ENCODE assay signal across 29 cellular contexts in genomic region chr3:15493436-15493835, GRCh38.
"Had no signal": no experiment of that assay in that cellular context is flagged by ENCODE, and none has a peak within 500 bp of the region (broad histone marks: within the 10 kb centered on the region; RNA-seq: fewer than 3 reads in every experiment).

No MANE protein-coding gene starts in this region.

- ATAC-seq: activated naive CD4-positive, alpha-beta T cell treated with anti-CD3 and anti-CD28 coated beads, Interleukin-2, amount 50 U/mL, for 72 hours; activated T-cell treated with anti-CD3 and anti-CD28 coated beads, Interleukin-2, amount 50 U/mL, for 72 hours; body of pancreas; effector memory CD8-positive, alpha-beta T cell; foreskin keratinocyte; gastrocnemius medialis; heart left ventricle; T-cell; WTC11 had no signal

- H3K27ac Mint-ChIP-seq: activated CD4-positive, alpha-beta memory T cell treated with anti-CD3 and anti-CD28 coated beads, Interleukin-2, amount 10 ng/mL, durations not matched to agents 7 days and 5 days; activated CD4-positive, alpha-beta T cell treated with anti-CD3 and anti-CD28 coated beads, Interleukin-2, amount 10 ng/mL, durations not matched to agents 7 days and 5 days; activated naive CD4-positive, alpha-beta T cell treated with anti-CD3 and anti-CD28 coated beads, Interleukin-2, amount 10 ng/mL, durations not matched to agents 7 days and 5 days; activated naive CD4-positive, alpha-beta T cell treated with anti-CD3 and anti-CD28 coated beads, Interleukin-2, amount 50 U/mL, for 72 hours; activated T-cell treated with anti-CD3 and anti-CD28 coated beads, Interleukin-2, amount 50 U/mL, for 72 hours; T-cell; WTC11 had no signal

- H3K36me3 Mint-ChIP-seq: activated naive CD4-positive, alpha-beta T cell treated with anti-CD3 and anti-CD28 coated beads, Interleukin-2, amount 10 ng/mL, durations not matched to agents 7 days and 5 days; activated naive CD4-positive, alpha-beta T cell treated with anti-CD3 and anti-CD28 coated beads, Interleukin-2, amount 50 U/mL, for 72 hours; activated naive CD8-positive, alpha-beta T cell treated with anti-CD3 and anti-CD28 coated beads, Interleukin-2, amount 10 ng/mL, durations not matched to agents 7 days and 5 days; T-cell; WTC11 had no signal

- H3K4me3 Mint-ChIP-seq: activated CD4-positive, alpha-beta memory T cell treated with anti-CD3 and anti-CD28 coated beads, Interleukin-2, amount 10 ng/mL, durations not matched to agents 7 days and 5 days; activated CD4-positive, alpha-beta T cell treated with anti-CD3 and anti-CD28 coated beads, Interleukin-2, amount 10 ng/mL, durations not matched to agents 7 days and 5 days; activated naive CD4-positive, alpha-beta T cell treated with anti-CD3 and anti-CD28 coated beads, Interleukin-2, amount 10 ng/mL, durations not matched to agents 7 days and 5 days; activated naive CD8-positive, alpha-beta T cell treated with anti-CD3 and anti-CD28 coated beads, Interleukin-2, amount 10 ng/mL, durations not matched to agents 7 days and 5 days; activated T-cell treated with anti-CD3 and anti-CD28 coated beads, Interleukin-2, amount 50 U/mL, for 72 hours; T-cell; WTC11 had no signal

- H3K4me3 ChIP-seq: body of pancreas, esophagus muscularis mucosa, gastrocnemius medialis, heart left ventricle had no signal

- H3K9me3 Mint-ChIP-seq: activated CD4-positive, alpha-beta memory T cell treated with anti-CD3 and anti-CD28 coated beads, Interleukin-2, amount 10 ng/mL, durations not matched to agents 7 days and 5 days; activated CD4-positive, alpha-beta T cell treated with anti-CD3 and anti-CD28 coated beads, Interleukin-2, amount 10 ng/mL, durations not matched to agents 7 days and 5 days; activated naive CD4-positive, alpha-beta T cell treated with anti-CD3 and anti-CD28 coated beads, Interleukin-2, amount 10 ng/mL, durations not matched to agents 7 days and 5 days; activated naive CD4-positive, alpha-beta T cell treated with anti-CD3 and anti-CD28 coated beads, Interleukin-2, amount 50 U/mL, for 72 hours; activated T-cell treated with anti-CD3 and anti-CD28 coated beads, Interleukin-2, amount 50 U/mL, for 72 hours; effector memory CD8-positive, alpha-beta T cell; T-cell; WTC11 had no signal

- DNase-seq: activated CD4-positive, alpha-beta memory T cell treated with anti-CD3 and anti-CD28 coated beads, Interleukin-2, amount 10 ng/mL, durations not matched to agents 7 days and 5 days; activated CD4-positive, alpha-beta T cell treated with anti-CD3 and anti-CD28 coated beads for 1 hour; activated CD4-positive, alpha-beta T cell treated with anti-CD3 and anti-CD28 coated beads for 4 hours; activated CD4-positive, alpha-beta T cell treated with anti-CD3 and anti-CD28 coated beads, Interleukin-2, amount 10 ng/mL, durations not matched to agents 7 days and 5 days; activated CD4-positive, alpha-beta T cell treated with anti-CD3 and anti-CD28 coated beads, Interleukin-2, amount 50 U/mL, for 4 hours; activated naive CD4-positive, alpha-beta T cell treated with anti-CD3 and anti-CD28 coated beads, Interleukin-2, amount 10 ng/mL, durations not matched to agents 7 days and 5 days; activated naive CD8-positive, alpha-beta T cell treated with anti-CD3 and anti-CD28 coated beads, Interleukin-2, amount 10 ng/mL, durations not matched to agents 7 days and 5 days; activated T-cell treated with anti-CD3 and anti-CD28 coated beads, Interleukin-2, amount 50 U/mL, for 1 hour; activated T-cell treated with anti-CD3 and anti-CD28 coated beads, Interleukin-2, amount 50 U/mL, for 72 hours; amygdala; aorta; body of pancreas; caudate nucleus; cortex of kidney; dermis blood vessel endothelial cell; effector CD4-positive, alpha-beta T cell; effector memory CD8-positive, alpha-beta T cell; erythroblast; foreskin keratinocyte; gastrocnemius medialis; glutamatergic neuron; heart left ventricle; SW 1271; T-cell; T-helper 2 cell had no signal

- H3K27me3 ChIP-seq: body of pancreas, esophagus muscularis mucosa, gastrocnemius medialis, heart left ventricle had no signal

- H3K27ac ChIP-seq: body of pancreas, esophagus muscularis mucosa, foreskin keratinocyte, heart left ventricle, VCaP had no signal

- H3K4me1 ChIP-seq: foreskin keratinocyte had no signal

- H3K27me3 Mint-ChIP-seq: activated CD4-positive, alpha-beta memory T cell treated with anti-CD3 and anti-CD28 coated beads, Interleukin-2, amount 10 ng/mL, durations not matched to agents 7 days and 5 days; activated CD4-positive, alpha-beta T cell treated with anti-CD3 and anti-CD28 coated beads, Interleukin-2, amount 10 ng/mL, durations not matched to agents 7 days and 5 days; effector memory CD8-positive, alpha-beta T cell; T-cell had no signal

- H3K36me3 ChIP-seq: heart left ventricle had no signal

- H3K9me3 ChIP-seq: body of pancreas, esophagus muscularis mucosa, gastrocnemius medialis, heart left ventricle had no signal
